In the genomic region with DNA sequence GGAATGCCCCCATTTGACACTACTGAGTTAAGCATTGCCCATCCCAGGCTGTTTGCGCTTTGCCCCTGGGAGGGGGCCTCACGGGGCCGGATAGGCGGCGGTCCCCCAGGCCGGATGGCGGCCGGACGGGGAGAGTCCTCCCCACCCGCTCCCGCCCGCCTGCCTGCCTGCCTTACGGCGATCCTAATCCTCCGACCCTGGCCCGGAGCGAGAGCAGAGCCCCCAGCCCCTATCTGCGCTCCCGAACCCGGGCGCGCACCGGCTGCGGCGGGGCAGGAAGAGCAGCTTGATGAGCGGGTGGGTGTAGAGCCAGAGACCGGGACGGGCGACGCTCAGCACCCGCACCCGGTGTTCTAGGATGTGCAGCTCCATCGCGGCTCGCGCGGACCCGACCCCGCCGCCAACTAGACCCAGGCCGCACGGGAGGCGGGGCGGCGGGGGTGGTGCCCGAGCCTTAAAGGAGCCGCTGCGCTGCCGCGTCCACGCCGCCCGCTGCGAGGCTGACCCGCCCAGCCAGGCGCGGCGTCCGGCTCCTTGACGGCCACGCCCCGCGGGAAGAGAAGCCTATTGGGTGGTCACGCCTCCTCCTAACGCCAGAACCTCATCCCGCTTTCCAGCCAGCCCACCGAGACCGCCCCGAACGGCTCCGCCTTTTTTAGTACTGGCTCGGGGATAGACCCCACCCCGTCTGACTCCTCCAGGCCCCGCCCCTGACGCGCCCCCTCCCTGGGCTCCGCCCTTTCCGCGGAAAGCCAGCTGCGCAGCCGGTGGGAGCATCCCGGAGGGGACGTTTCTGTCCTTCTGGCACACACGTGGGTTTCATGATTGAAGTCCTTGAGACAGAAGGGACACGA, we compare ENCODE assay signal across 8 cellular contexts. TPM values are rescaled to one million over a fixed set of nuclear protein-coding genes. Genes with fewer than 3 reads are reported as not detected.
DNase-seq lines count a peak whose midpoint lies in the region; ATAC-seq and TF ChIP-seq lines count a peak whose summit lies in the region.

Gene CASTOR1, minus strand, starts transcription at position 380 of the 854 bp plus-strand sequence. Its CDS starts 8 bp downstream, at position 372.

- CTCF ChIA-PET in RWPE1 (lab: Yijun Ruan, JAX) = interaction anchor here (0.6 to 1.8 kb wide), 7 partner anchors 26 to 160 kb away, joined by 3 to 4 read pairs (median 3); partner anchors contain the start of gene RNF215

- peaks cover 21% of the 10 kb centered on the region for H3K27me3 Mint-ChIP-seq in GM23338 (ENCODE audit: insufficient read depth, low read depth, poor library complexity)
- H3K27me3 Mint-ChIP-seq in nephron (ENCODE audit: low read depth) = no peaks in the 10 kb centered on the region

- H3K79me2 ChIP-seq in DOHH2 (ENCODE audit: control insufficient read depth, low read length) (no peaks in the 10 kb centered on the region), GM23338 (replicated peaks; ENCODE audit: insufficient read depth) (no peaks in the 10 kb centered on the region)

- no peaks in the 10 kb centered on the region for H3K9me3 ChIP-seq in DOHH2 (ENCODE audit: control insufficient read depth, insufficient read depth, low read length)

- ATAC-seq in GM23338 = peak; percentile 72
- ATAC-seq in stimulated activated naive CD8-positive, alpha-beta T cell treated with anti-CD3 and anti-CD28 coated beads, Interleukin-15, Interleukin-2, amounts not matched to agents 100 U/mL and 50 U/mL, for 24 hours = peak; percentile 88

- H3K4me3 ChIP-seq in DOHH2 (ENCODE audit: low read length) (peak within 1 kb of the TSS; percentile 76), GM23338 (peak within 1 kb of the TSS; percentile 75), fibroblast of the aortic adventitia (ENCODE audit: low read depth, low read length) (peak within 1 kb of the TSS; percentile 90)

- H3K4me1 Mint-ChIP-seq in GM23338 = peaks cover 14% of the 10 kb centered on the region; the same call in 2 of the 3 replicates
- H3K4me1 Mint-ChIP-seq in nephron = peaks cover 13% of the 10 kb centered on the region

- H3K27me3 ChIP-seq in DOHH2 (ENCODE audit: control insufficient read depth, low read length) (no peaks in the 10 kb centered on the region), GM23338 (ENCODE audit: insufficient read depth) (peaks cover 7% of the 10 kb centered on the region; the same call in 1 of the 2 replicates)

- DNase-seq in GM23338 (ENCODE audit: low spot score) (peak; percentile 100), LoVo (ENCODE audit: low spot score) (peak; percentile 95), RWPE1 (ENCODE audit: low spot score) (peak; percentile 98), fibroblast of the aortic adventitia (ENCODE audit: low read depth) (peak; percentile 95)
- peak; percentile 85 for DNase-seq in activated effector memory CD4-positive, alpha-beta T cell treated with Interleukin-2 at 50 U/mL for 16 hours
- peak; percentile 94 for DNase-seq in stimulated activated naive CD8-positive, alpha-beta T cell treated with anti-CD3 and anti-CD28 coated beads, Interleukin-15, Interleukin-2, amounts not matched to agents 100 U/mL and 50 U/mL, for 24 hours

- H3K4me2 ChIP-seq in DOHH2 (ENCODE audit: low read length) = peak within 1 kb of the TSS; percentile 83
- peak within 1 kb of the TSS; percentile 91 for H3K4me2 ChIP-seq in GM23338

- H3F3A ChIP-seq in DOHH2 (ENCODE audit: control insufficient read depth, insufficient read depth) (peaks cover 8% of the 10 kb centered on the region; the same call in 1 of the 2 replicates), GM23338 (replicated peaks; ENCODE audit: low read depth) (peaks cover 11% of the 10 kb centered on the region)

- POLR2A ChIA-PET in RWPE1 (lab: Yijun Ruan, JAX; ENCODE audit: low non-redundant PET) = interaction anchor here (0.6 kb wide), 1 partner anchor 87 kb away, joined by 6 read pairs; no protein-coding TSS in a partner anchor

- H2AFZ ChIP-seq in GM23338 = peak within 1 kb of the TSS; percentile 93

- peak within 1 kb of the TSS; percentile 79 for H3K4me3 Mint-ChIP-seq in GM23338
- peak within 1 kb of the TSS; percentile 90 to 95 (median 92) for H3K4me3 Mint-ChIP-seq in nephron

- H4K20me1 ChIP-seq in DOHH2 (ENCODE audit: control insufficient read depth, insufficient read depth, low read depth, low read length) (peaks cover 3% of the 10 kb centered on the region; the same call in 1 of the 2 replicates), GM23338 (replicated peaks; ENCODE audit: insufficient read depth) (no peaks in the 10 kb centered on the region; the same call in 1 of the 2 replicates)

- H3K27ac ChIP-seq in DOHH2 (ENCODE audit: low read depth, low read length) (peak within 1 kb of the TSS; percentile 12), GM23338 (ENCODE audit: low read depth) (peak within 1 kb of the TSS; percentile 78; the same call in 1 of the 2 replicates), RWPE1 (peak within 1 kb of the TSS; percentile 95)

- H3K36me3 ChIP-seq in DOHH2 (ENCODE audit: control insufficient read depth, low read length) (no peaks in the 10 kb centered on the region), GM23338 (ENCODE audit: insufficient read depth) (no peaks in the 10 kb centered on the region)

- no peaks in the 10 kb centered on the region for H3K9me2 ChIP-seq in DOHH2 (replicated peaks; ENCODE audit: control insufficient read depth, low read length)
- no peaks in the 10 kb centered on the region for H3K9me2 ChIP-seq in GM23338 (ENCODE audit: insufficient read depth)

- TF ChIP-seq CTCF in DOHH2 (IDR thresholded peaks at IDR 0.05; ENCODE audit: low read depth, low read length, poor library complexity, severe bottlenecking) (no peak), GM23338 (conservative IDR thresholded peaks at IDR 0.05; ENCODE audit: low read depth in 2 of 2) (no peak), RWPE1 (conservative IDR thresholded peaks at IDR 0.05; ENCODE audit: low read depth) (no peak), fibroblast of the aortic adventitia (IDR thresholded peaks at IDR 0.05; ENCODE audit: insufficient read depth, low read length) (no peak), nephron (IDR thresholded peaks at IDR 0.05; ENCODE audit: unreplicated experiment in 3 of 3) (no peak)

- H3K27ac Mint-ChIP-seq in GM23338 (no peak within 1 kb of the TSS), nephron (peak within 1 kb of the TSS; percentile 90 to 98 (median 93))

- no peaks in the 10 kb centered on the region for H3K9me3 Mint-ChIP-seq in GM23338
- no peaks in the 10 kb centered on the region for H3K9me3 Mint-ChIP-seq in nephron

- H3K4me1 ChIP-seq in DOHH2 (ENCODE audit: control insufficient read depth, low read length) = peaks cover 34% of the 10 kb centered on the region
- H3K4me1 ChIP-seq in GM23338 (ENCODE audit: insufficient read depth) = peaks cover 14% of the 10 kb centered on the region; the same call in 1 of the 2 replicates

- H3K36me3 Mint-ChIP-seq in GM23338 (ENCODE audit: low read depth) (no peaks in the 10 kb centered on the region), nephron (ENCODE audit: low read depth) (peaks cover 7% of the 10 kb centered on the region)

TF ChIP-seq in GM23338, 12 proteins besides CTCF, POLR2A, EP300 and RAD21 (continues in another document):
- no peak for TF ChIP-seq EZH2phosphoT487 (IDR thresholded peaks at IDR 0.05; ENCODE audit: unreplicated experiment)
- peak; percentile 81 for TF ChIP-seq POLR2AphosphoS5 (IDR thresholded peaks at IDR 0.05; ENCODE audit: low read depth)
- TF ChIP-seq, protein P1, sequence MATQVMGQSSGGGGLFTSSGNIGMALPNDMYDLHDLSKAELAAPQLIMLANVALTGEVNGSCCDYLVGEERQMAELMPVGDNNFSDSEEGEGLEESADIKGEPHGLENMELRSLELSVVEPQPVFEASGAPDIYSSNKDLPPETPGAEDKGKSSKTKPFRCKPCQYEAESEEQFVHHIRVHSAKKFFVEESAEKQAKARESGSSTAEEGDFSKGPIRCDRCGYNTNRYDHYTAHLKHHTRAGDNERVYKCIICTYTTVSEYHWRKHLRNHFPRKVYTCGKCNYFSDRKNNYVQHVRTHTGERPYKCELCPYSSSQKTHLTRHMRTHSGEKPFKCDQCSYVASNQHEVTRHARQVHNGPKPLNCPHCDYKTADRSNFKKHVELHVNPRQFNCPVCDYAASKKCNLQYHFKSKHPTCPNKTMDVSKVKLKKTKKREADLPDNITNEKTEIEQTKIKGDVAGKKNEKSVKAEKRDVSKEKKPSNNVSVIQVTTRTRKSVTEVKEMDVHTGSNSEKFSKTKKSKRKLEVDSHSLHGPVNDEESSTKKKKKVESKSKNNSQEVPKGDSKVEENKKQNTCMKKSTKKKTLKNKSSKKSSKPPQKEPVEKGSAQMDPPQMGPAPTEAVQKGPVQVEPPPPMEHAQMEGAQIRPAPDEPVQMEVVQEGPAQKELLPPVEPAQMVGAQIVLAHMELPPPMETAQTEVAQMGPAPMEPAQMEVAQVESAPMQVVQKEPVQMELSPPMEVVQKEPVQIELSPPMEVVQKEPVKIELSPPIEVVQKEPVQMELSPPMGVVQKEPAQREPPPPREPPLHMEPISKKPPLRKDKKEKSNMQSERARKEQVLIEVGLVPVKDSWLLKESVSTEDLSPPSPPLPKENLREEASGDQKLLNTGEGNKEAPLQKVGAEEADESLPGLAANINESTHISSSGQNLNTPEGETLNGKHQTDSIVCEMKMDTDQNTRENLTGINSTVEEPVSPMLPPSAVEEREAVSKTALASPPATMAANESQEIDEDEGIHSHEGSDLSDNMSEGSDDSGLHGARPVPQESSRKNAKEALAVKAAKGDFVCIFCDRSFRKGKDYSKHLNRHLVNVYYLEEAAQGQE (IDR thresholded peaks at IDR 0.05; ENCODE audit: unreplicated experiment) = no peak

RNA-seq across cellular contexts. Expression of gene CASTOR1, which starts in this region (rescaled TPM):
- 23.2 and 36.0 TPM in 2 replicates for total RNA-seq in GM23338 (2014; rRNA removed; shearing (Covaris generic))
- 11.3 and 22.0 TPM in 2 replicates for polyA plus RNA-seq in GM23338 (2016; fragmentation: Nextera tagmentation; extraction: Ambion mirVana)
- 0.16 and 4.9 TPM in 2 replicates for total RNA-seq in fibroblast of the aortic adventitia (ENCODE audit: low replicate concordance)

Comparison
In these comparisons a context has a peak if more than half of its experiments do, and no peak if none do; other contexts are left out.
1. Peak in every context shown above with its lines: DNase-seq, ATAC-seq, H3K4me3 ChIP-seq and H3K27ac ChIP-seq.
2. H3K27ac ChIP-seq: peak in every context shown above with its lines; median percentile 95 in RWPE1; 78 in GM23338; 12 in DOHH2.